ENCODE assay signal across 1 cellular context in the genomic region with DNA sequence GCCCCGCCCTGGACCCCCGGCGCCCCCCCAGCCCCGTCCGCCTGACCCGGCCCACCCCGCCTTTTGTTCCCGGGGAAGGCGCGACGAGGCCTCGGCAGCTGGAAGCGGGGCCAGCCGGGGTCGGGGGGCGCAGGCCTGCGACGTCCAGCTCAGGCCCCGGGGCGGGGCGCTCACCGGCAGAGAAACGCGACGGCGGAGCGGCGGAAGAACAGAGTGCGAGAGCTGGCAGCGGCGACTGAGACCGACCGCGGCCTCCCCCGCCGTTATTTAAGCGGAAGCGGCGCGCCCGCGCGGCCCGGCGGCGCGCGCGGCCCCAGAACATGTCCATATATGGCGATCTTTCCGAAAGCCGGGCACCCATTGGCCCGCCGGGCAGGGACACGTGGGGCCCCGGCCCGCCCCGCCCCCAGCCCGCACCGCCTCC.
TF ChIP-seq lines count a peak whose summit lies in the region.

A gene (minus strand): TSS at position 240 of the 424 bp plus-strand sequence. CDS start 445 bp downstream, outside the sequence.

TF ChIP-seq in SK-N-SH, 30 proteins besides CTCF, POLR2A, EP300 and RAD21 (continued from another document):
- TF ChIP-seq NRF1 (IDR thresholded peaks at IDR 0.05; ENCODE audit: low read depth, low read length) (no peak), TAF1 (IDR thresholded peaks at IDR 0.05; ENCODE audit: borderline replicate concordance, low read depth, low read length) (peak; percentile 98), GATA2 (CRISPR knock-in tag; IDR thresholded peaks at IDR 0.05) (no peak), RCOR1 (IDR thresholded peaks at IDR 0.05; ENCODE audit: low read length) (no peak), FOXM1 (IDR thresholded peaks at IDR 0.05; ENCODE audit: low read depth) (peak; percentile 58), JUND (IDR thresholded peaks at IDR 0.05) (no peak), CHD2 (IDR thresholded peaks at IDR 0.05; ENCODE audit: low read length, partially characterized antibody) (no peak), MXI1 (IDR thresholded peaks at IDR 0.05; ENCODE audit: low read depth, low read length) (no peak; the same call in 1 of the 2 replicates), POLR2AphosphoS5 (IDR thresholded peaks at IDR 0.05; ENCODE audit: low read depth, low read length) (peak; percentile 100), TCF12 (IDR thresholded peaks at IDR 0.05) (peak; percentile 24; the same call in 1 of the 2 replicates), YY1 (IDR thresholded peaks at IDR 0.05; ENCODE audit: low read depth) (no peak), EZH2phosphoT487 (IDR thresholded peaks at IDR 0.05; ENCODE audit: borderline replicate concordance, low read depth) (no peak), SIN3A (IDR thresholded peaks at IDR 0.05; ENCODE audit: borderline replicate concordance, low read depth, low read length) (peak; percentile 99)
- TF ChIP-seq, protein P1, sequence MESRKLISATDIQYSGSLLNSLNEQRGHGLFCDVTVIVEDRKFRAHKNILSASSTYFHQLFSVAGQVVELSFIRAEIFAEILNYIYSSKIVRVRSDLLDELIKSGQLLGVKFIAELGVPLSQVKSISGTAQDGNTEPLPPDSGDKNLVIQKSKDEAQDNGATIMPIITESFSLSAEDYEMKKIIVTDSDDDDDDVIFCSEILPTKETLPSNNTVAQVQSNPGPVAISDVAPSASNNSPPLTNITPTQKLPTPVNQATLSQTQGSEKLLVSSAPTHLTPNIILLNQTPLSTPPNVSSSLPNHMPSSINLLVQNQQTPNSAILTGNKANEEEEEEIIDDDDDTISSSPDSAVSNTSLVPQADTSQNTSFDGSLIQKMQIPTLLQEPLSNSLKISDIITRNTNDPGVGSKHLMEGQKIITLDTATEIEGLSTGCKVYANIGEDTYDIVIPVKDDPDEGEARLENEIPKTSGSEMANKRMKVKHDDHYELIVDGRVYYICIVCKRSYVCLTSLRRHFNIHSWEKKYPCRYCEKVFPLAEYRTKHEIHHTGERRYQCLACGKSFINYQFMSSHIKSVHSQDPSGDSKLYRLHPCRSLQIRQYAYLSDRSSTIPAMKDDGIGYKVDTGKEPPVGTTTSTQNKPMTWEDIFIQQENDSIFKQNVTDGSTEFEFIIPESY (IDR thresholded peaks at IDR 0.05; ENCODE audit: borderline replicate concordance, low read depth): no peak
- TF ChIP-seq, protein P2, sequence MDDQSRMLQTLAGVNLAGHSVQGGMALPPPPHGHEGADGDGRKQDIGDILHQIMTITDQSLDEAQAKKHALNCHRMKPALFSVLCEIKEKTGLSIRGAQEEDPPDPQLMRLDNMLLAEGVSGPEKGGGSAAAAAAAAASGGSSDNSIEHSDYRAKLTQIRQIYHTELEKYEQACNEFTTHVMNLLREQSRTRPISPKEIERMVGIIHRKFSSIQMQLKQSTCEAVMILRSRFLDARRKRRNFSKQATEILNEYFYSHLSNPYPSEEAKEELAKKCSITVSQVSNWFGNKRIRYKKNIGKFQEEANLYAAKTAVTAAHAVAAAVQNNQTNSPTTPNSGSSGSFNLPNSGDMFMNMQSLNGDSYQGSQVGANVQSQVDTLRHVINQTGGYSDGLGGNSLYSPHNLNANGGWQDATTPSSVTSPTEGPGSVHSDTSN (IDR thresholded peaks at IDR 0.05): peak; percentile 12; the same call in 1 of the 2 replicates
- TF ChIP-seq, protein P3, sequence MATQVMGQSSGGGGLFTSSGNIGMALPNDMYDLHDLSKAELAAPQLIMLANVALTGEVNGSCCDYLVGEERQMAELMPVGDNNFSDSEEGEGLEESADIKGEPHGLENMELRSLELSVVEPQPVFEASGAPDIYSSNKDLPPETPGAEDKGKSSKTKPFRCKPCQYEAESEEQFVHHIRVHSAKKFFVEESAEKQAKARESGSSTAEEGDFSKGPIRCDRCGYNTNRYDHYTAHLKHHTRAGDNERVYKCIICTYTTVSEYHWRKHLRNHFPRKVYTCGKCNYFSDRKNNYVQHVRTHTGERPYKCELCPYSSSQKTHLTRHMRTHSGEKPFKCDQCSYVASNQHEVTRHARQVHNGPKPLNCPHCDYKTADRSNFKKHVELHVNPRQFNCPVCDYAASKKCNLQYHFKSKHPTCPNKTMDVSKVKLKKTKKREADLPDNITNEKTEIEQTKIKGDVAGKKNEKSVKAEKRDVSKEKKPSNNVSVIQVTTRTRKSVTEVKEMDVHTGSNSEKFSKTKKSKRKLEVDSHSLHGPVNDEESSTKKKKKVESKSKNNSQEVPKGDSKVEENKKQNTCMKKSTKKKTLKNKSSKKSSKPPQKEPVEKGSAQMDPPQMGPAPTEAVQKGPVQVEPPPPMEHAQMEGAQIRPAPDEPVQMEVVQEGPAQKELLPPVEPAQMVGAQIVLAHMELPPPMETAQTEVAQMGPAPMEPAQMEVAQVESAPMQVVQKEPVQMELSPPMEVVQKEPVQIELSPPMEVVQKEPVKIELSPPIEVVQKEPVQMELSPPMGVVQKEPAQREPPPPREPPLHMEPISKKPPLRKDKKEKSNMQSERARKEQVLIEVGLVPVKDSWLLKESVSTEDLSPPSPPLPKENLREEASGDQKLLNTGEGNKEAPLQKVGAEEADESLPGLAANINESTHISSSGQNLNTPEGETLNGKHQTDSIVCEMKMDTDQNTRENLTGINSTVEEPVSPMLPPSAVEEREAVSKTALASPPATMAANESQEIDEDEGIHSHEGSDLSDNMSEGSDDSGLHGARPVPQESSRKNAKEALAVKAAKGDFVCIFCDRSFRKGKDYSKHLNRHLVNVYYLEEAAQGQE (IDR thresholded peaks at IDR 0.05; ENCODE audit: low read depth, low read length): peak; percentile 81
